18 cellular contexts compared by ENCODE assay signal in the genomic region with DNA sequence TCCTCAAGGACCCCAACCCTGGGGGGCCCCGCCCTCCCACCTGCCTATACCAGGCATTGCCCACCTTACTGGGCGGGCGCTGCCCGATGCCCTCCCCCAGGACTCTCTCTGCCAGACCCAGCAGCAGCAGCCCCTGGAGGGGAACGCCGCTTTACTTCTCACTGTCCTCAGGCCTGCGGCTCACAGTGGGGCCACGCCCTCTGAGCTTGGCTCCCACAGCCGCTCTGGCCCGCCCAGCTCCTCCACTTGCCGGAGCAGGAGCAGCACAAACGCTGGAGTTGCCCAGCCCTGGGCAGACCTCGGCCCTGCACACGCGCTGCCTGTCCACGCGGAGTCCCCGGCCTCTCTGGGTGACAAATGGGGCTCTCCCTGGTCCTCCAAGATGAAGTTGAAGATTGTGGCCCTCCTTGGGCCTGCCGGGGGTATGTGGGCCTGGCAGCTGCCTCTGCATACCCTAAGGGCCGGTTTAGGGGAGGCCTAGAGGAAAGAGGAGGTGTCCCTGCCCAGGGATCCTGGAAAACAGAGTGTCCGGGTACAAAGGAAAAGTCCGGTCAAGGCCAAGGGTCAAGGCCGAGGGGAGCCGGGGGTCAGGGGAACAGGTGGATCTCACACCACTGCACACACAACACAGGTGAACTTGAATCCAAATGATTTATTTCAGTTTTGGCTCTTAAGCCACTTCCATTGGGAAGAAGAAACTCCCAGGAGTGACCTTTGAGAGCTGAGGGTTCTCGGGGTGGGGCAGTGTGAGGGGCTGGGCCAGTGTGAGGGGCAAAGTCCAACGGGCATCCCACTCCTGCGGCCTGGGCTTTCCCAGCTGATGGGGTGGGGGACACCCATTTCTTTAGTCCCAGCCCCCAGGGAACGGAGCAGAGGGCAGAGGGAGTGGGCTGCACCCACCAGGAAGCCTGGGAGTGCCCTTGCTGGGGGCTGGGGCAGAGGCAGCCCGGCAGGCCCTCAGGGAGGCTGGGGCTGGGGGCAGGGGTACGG. TPM values are rescaled to one million over a fixed set of nuclear protein-coding genes. Genes with fewer than 3 reads are reported as not detected.
A peak's percentile ranks its signal among the peaks of the same experiment; 100 is the strongest.
DNase-seq lines count a peak whose midpoint lies in the region; TF ChIP-seq lines count a peak whose summit lies in the region.
"Had no signal": no experiment of that assay in that cellular context is flagged by ENCODE, and none has a peak within 500 bp of the region (broad histone marks: within the 10 kb centered on the region; RNA-seq: fewer than 3 reads in every experiment).

No MANE protein-coding gene starts in this region.

- no peak overlapping the region for H3K4ac ChIP-seq in mesenchymal stem cell (ENCODE audit: low read depth in 1 of 2, low read length in 2 of 2)

- H3K27me3 ChIP-seq in endodermal cell (ENCODE audit: control insufficient read depth, insufficient read depth, low read length, poor library complexity, severe bottlenecking) (peaks cover 4% of the 10 kb centered on the region), mesenchymal stem cell (ENCODE audit: control insufficient read depth in 1 of 2, insufficient read depth in 1 of 2, low read length in 2 of 2) (peaks cover 0 to 10% of the 10 kb centered on the region in 2 experiments)
- H3K27me3 ChIP-seq: BLaER1 treated with 17β-estradiol and CSF1 and Interleukin-3, amounts not matched to agents 10 nM and 100 nM had no signal

- peaks cover 6% of the 10 kb centered on the region for H3K4me1 Mint-ChIP-seq in endodermal cell
- peaks cover 2% of the 10 kb centered on the region for H3K4me1 Mint-ChIP-seq in T-helper 2 cell treated with Interferon-gamma antibody and Interleukin-4, amounts not matched to agents 5 μg/mL and 100 μg/mL, for 36 hours (ENCODE audit: low read depth)

- H3K9me3 ChIP-seq in endodermal cell (ENCODE audit: control insufficient read depth, low read length) (no peaks in the 10 kb centered on the region), mesenchymal stem cell (ENCODE audit: control insufficient read depth, low read length) (no peaks in the 10 kb centered on the region)
- H3K9me3 ChIP-seq: BLaER1 treated with 17β-estradiol and CSF1 and Interleukin-3, amounts not matched to agents 10 nM and 100 nM; prostate gland had no signal

- no peak overlapping the region for H3K23ac ChIP-seq in mesenchymal stem cell (ENCODE audit: low read length in 2 of 2)

- no peak overlapping the region for H3K4me3 Mint-ChIP-seq in endodermal cell
- H3K4me3 Mint-ChIP-seq in T-helper 2 cell treated with Interferon-gamma antibody and Interleukin-4, amounts not matched to agents 5 μg/mL and 100 μg/mL, for 36 hours, result no peak overlapping the region
- H3K4me3 Mint-ChIP-seq: memory B cell had no signal

- DNase-seq in AG20443 (ENCODE audit: low spot score) (peak; percentile 87), HPDE6-E6E7 (ENCODE audit: extremely low spot score) (peak; percentile 70), endodermal cell (peak; percentile 80), mesenchymal stem cell (no peak), germinal center (ENCODE audit: low spot score) (no peak), inferior parietal cortex (ENCODE audit: extremely low spot score) (no peak), OCI-M2 (lab: John Stamatoyannopoulos, UW; ENCODE audit: unreplicated experiment) (no peak)
- DNase-seq in T-helper 2 cell treated with Interferon-gamma antibody and Interleukin-4, amounts not matched to agents 5 μg/mL and 100 μg/mL, for 36 hours (ENCODE audit: low spot score), result no peak
- DNase-seq: activated CD8-positive, alpha-beta memory T cell treated with anti-CD3 and anti-CD28 coated beads, Interleukin-2, amount 50 U/mL, for 48 hours; dermis blood vessel endothelial cell; MM.1S; NCI-H524; stimulated activated CD4-positive, alpha-beta T cell treated with anti-CD3 and anti-CD28 coated beads, Interleukin-2, amount 100 ng/mL, for 48 hours; stimulated activated naive CD4-positive, alpha-beta T cell treated with Interleukin-2 at 50 U/mL for 16 hours had no signal

- peak overlapping the region; percentile 6 for H2BK15ac ChIP-seq in mesenchymal stem cell (ENCODE audit: low read depth, poor library complexity, severe bottlenecking)

- no peak overlapping the region for H4K8ac ChIP-seq in mesenchymal stem cell (ENCODE audit: low read length)

- no peak overlapping the region for H2BK5ac ChIP-seq in mesenchymal stem cell (ENCODE audit: low read depth, low read length, poor library complexity, severe bottlenecking)

- no peak overlapping the region for H4K91ac ChIP-seq in mesenchymal stem cell (ENCODE audit: low read length)

- H3K9me3 Mint-ChIP-seq in endodermal cell, result no peaks in the 10 kb centered on the region
- peaks cover 3% of the 10 kb centered on the region for H3K9me3 Mint-ChIP-seq in T-helper 2 cell treated with Interferon-gamma antibody and Interleukin-4, amounts not matched to agents 5 μg/mL and 100 μg/mL, for 36 hours

- H3K4me3 ChIP-seq in endodermal cell (ENCODE audit: low read length), result no peak overlapping the region
- H3K4me3 ChIP-seq in mesenchymal stem cell (ENCODE audit: insufficient read depth in 1 of 2, low read depth in 1 of 2, low read length in 2 of 2), result no peak overlapping the region
- H3K4me3 ChIP-seq: BLaER1 treated with 17β-estradiol and CSF1 and Interleukin-3, amounts not matched to agents 10 nM and 100 nM; prostate gland had no signal

- no peak overlapping the region for H2BK12ac ChIP-seq in mesenchymal stem cell (ENCODE audit: low read length in 2 of 2)

- H2AFZ ChIP-seq in mesenchymal stem cell (ENCODE audit: low read depth, low read length), result no peak overlapping the region

- H3K36me3 ChIP-seq in endodermal cell (ENCODE audit: control insufficient read depth, insufficient read depth, low read length), result no peaks in the 10 kb centered on the region
- peaks cover 0 to 24% of the 10 kb centered on the region in 2 experiments for H3K36me3 ChIP-seq in mesenchymal stem cell (ENCODE audit: control insufficient read depth in 1 of 2, insufficient read depth in 2 of 2, low read depth in 1 of 2, low read length in 2 of 2)
- H3K36me3 ChIP-seq: prostate gland had no signal

- 84 to 85% methylated on average over 16 to 30 of the region's 30 CpGs for WGBS in endodermal cell (ENCODE audit: insufficient coverage in 1 of 2, insufficient read length in 1 of 2), 2 experiments
- 74% methylated on average over 30 of the region's 30 CpGs for WGBS in mesenchymal stem cell

- H3K18ac ChIP-seq in mesenchymal stem cell (ENCODE audit: low read depth in 1 of 2, low read length in 2 of 2), result no peak overlapping the region

- no peak overlapping the region for H3K4me2 ChIP-seq in mesenchymal stem cell (ENCODE audit: low read length, poor library complexity, severe bottlenecking)
- H3K4me2 ChIP-seq: BLaER1 treated with 17β-estradiol and CSF1 and Interleukin-3, amounts not matched to agents 10 nM and 100 nM had no signal

- H3K79me1 ChIP-seq in mesenchymal stem cell (replicated peaks; ENCODE audit: low read length, poor library complexity, severe bottlenecking), result no peaks in the 10 kb centered on the region

- no peaks in the 10 kb centered on the region for H3K4me1 ChIP-seq in endodermal cell (ENCODE audit: control insufficient read depth, insufficient read depth, low read length)
- peaks cover 25% of the 10 kb centered on the region for H3K4me1 ChIP-seq in mesenchymal stem cell (ENCODE audit: control insufficient read depth, insufficient read depth, low read depth, low read length)
- H3K4me1 ChIP-seq: prostate gland had no signal

- H3K27ac Mint-ChIP-seq in endodermal cell, result peak overlapping the region; percentile 58
- no peak overlapping the region for H3K27ac Mint-ChIP-seq in T-helper 2 cell treated with Interferon-gamma antibody and Interleukin-4, amounts not matched to agents 5 μg/mL and 100 μg/mL, for 36 hours
- H3K27ac Mint-ChIP-seq: memory B cell had no signal

- H2AK5ac ChIP-seq in mesenchymal stem cell (ENCODE audit: low read length, severe bottlenecking), result peak overlapping the region; percentile 43

- no peaks in the 10 kb centered on the region for H3K27me3 Mint-ChIP-seq in endodermal cell (ENCODE audit: insufficient read depth)
- no peaks in the 10 kb centered on the region for H3K27me3 Mint-ChIP-seq in T-helper 2 cell treated with Interferon-gamma antibody and Interleukin-4, amounts not matched to agents 5 μg/mL and 100 μg/mL, for 36 hours (ENCODE audit: low read depth)
- H3K27me3 Mint-ChIP-seq: memory B cell had no signal

- peaks cover 4% of the 10 kb centered on the region for H3K36me3 Mint-ChIP-seq in endodermal cell (ENCODE audit: low read depth)
- H3K36me3 Mint-ChIP-seq in T-helper 2 cell treated with Interferon-gamma antibody and Interleukin-4, amounts not matched to agents 5 μg/mL and 100 μg/mL, for 36 hours (ENCODE audit: low read depth), result peaks cover 4% of the 10 kb centered on the region

- no peak overlapping the region for H3K9ac ChIP-seq in endodermal cell (ENCODE audit: extremely low read depth, low read length, poor library complexity, severe bottlenecking)
- H3K9ac ChIP-seq in mesenchymal stem cell (ENCODE audit: low read length), result peak overlapping the region; percentile 44
- H3K9ac ChIP-seq: BLaER1 treated with 17β-estradiol and CSF1 and Interleukin-3, amounts not matched to agents 10 nM and 100 nM had no signal

- TF ChIP-seq CTCF in endodermal cell (conservative IDR thresholded peaks at IDR 0.05), result peak; percentile 22

- no peak overlapping the region for H3K14ac ChIP-seq in mesenchymal stem cell (ENCODE audit: low read length in 2 of 2)

- no peak overlapping the region for H3K27ac ChIP-seq in endodermal cell (ENCODE audit: low read depth, low read length)
- H3K27ac ChIP-seq in mesenchymal stem cell (ENCODE audit: low read length, poor library complexity, severe bottlenecking), result no peak overlapping the region
- H3K27ac ChIP-seq: BLaER1 treated with 17β-estradiol and CSF1 and Interleukin-3, amounts not matched to agents 10 nM and 100 nM; prostate gland had no signal

- no peak overlapping the region for H2BK120ac ChIP-seq in mesenchymal stem cell (ENCODE audit: low read depth, low read length)

RNA-seq across cellular contexts. Expression of gene BAIAP2L2, which starts 0.7 kb away (rescaled TPM):
- 1 to 10 TPM; 1.4 to 3.7 TPM for total RNA-seq in endodermal cell
- polyA plus RNA-seq in endodermal cell (2013, experiment 1 of 2), result 2.7 TPM
- 1.9 TPM for polyA plus RNA-seq in endodermal cell (2013, experiment 2 of 2)
- 0.33 TPM for polyA plus RNA-seq in mesenchymal stem cell (2013, experiment 1 of 2)
- 0.30 TPM for polyA plus RNA-seq in mesenchymal stem cell (2013, experiment 2 of 2)
- total RNA-seq: dermis blood vessel endothelial cell had no signal

RNA-seq across cellular contexts. Expression of gene SLC16A8, which starts 27.2 kb away (rescaled TPM):
- total RNA-seq in endodermal cell, result 1 to 10 TPM in 1 of 2 donors, under 1 TPM in 1; 0.57 to 1.1 TPM
- polyA plus RNA-seq in endodermal cell (2013, experiment 1 of 2), result 0.61 TPM
- polyA plus RNA-seq in endodermal cell (2013, experiment 2 of 2), result 0.17 TPM
- polyA plus RNA-seq in mesenchymal stem cell (2013, experiment 1 of 2), result not detected
- polyA plus RNA-seq in mesenchymal stem cell (2013, experiment 2 of 2), result not detected
- total RNA-seq: dermis blood vessel endothelial cell, glomerular endothelial cell had no signal

RNA-seq across cellular contexts. Expression of gene PICK1, which starts 54.0 kb away (rescaled TPM):
- 10 to 100 TPM; 42.7 to 54.1 TPM for total RNA-seq in endodermal cell
- 22.8 TPM for polyA plus RNA-seq in endodermal cell (2013, experiment 1 of 2)
- polyA plus RNA-seq in endodermal cell (2013, experiment 2 of 2), result 20.1 TPM
- 5.7 TPM for polyA plus RNA-seq in mesenchymal stem cell (2013, experiment 1 of 2)
- 5.9 TPM for polyA plus RNA-seq in mesenchymal stem cell (2013, experiment 2 of 2)

Comparison
In these comparisons a context has a peak if more than half of its experiments do, and no peak if none do; other contexts are left out.
1. DNase-seq: peak in AG20443 (single experiment), HPDE6-E6E7 (single experiment) and endodermal cell (single experiment); none in mesenchymal stem cell (single experiment), T-helper 2 cell treated with Interferon-gamma antibody and Interleukin-4, amounts not matched to agents 5 μg/mL and 100 μg/mL, for 36 hours (single experiment), germinal center (single experiment), inferior parietal cortex (single experiment) and OCI-M2 (single experiment).